ENCODE assay signal across 10 cellular contexts in the genomic region with DNA sequence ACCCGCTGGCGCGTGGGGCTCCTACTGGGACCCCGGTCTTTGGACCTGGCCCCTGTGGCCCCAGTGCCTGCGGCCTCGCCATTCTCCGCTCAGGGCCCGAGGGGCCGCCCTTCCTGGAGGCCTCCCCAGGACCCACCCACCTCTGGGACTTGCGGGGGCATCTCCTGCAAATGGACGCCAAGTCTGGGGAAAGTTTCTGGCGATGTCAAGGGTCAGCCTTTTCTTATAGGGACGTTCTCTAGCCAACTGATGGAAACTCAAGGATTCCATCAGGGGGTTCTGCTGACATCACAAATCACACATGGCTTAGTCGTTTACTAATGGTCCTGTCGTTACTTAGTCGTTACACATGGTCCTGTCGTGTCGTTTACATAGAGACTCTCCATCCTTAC. TPM values are rescaled to one million over a fixed set of nuclear protein-coding genes. Genes with fewer than 3 reads are reported as not detected.
A peak's percentile ranks its signal among the peaks of the same experiment; 100 is the strongest.
DNase-seq lines count a peak whose midpoint lies in the region; ATAC-seq, FAIRE-seq and TF ChIP-seq lines count a peak whose summit lies in the region.
"Had no signal": no experiment of that assay in that cellular context is flagged by ENCODE, and none has a peak within 500 bp of the region (broad histone marks: within the 10 kb centered on the region; RNA-seq: fewer than 3 reads in every experiment).

No MANE protein-coding gene starts in this region.

- H3K4me3 Mint-ChIP-seq in activated naive CD4-positive, alpha-beta T cell treated with anti-CD3 and anti-CD28 coated beads, Interleukin-2, amount 50 U/mL, for 24 hours = peak overlapping the region; percentile 27
- H3K4me3 Mint-ChIP-seq in type B pancreatic cell = peak overlapping the region; percentile 84

- no peak for TF ChIP-seq POLR2A in GM12891 (IDR thresholded peaks at IDR 0.05; ENCODE audit: low read depth, low read length)

- ATAC-seq in activated naive CD4-positive, alpha-beta T cell treated with anti-CD3 and anti-CD28 coated beads, Interleukin-2, amount 50 U/mL, for 72 hours = no peak

- no peaks in the 10 kb centered on the region for H3K9me3 ChIP-seq in mucosa of stomach (ENCODE audit: control insufficient read depth, low read length)

- no peak overlapping the region for H3K27ac Mint-ChIP-seq in activated naive CD4-positive, alpha-beta T cell treated with anti-CD3 and anti-CD28 coated beads, Interleukin-2, amount 50 U/mL, for 24 hours
- H3K27ac Mint-ChIP-seq in activated naive CD4-positive, alpha-beta T cell treated with anti-CD3 and anti-CD28 coated beads, Interleukin-2, amount 50 U/mL, for 72 hours = no peak overlapping the region
- H3K27ac Mint-ChIP-seq in type B pancreatic cell = no peak overlapping the region

- no peaks in the 10 kb centered on the region for H3K9me3 Mint-ChIP-seq in activated naive CD4-positive, alpha-beta T cell treated with anti-CD3 and anti-CD28 coated beads, Interleukin-2, amount 50 U/mL, for 24 hours
- no peaks in the 10 kb centered on the region for H3K9me3 Mint-ChIP-seq in activated naive CD4-positive, alpha-beta T cell treated with anti-CD3 and anti-CD28 coated beads, Interleukin-2, amount 50 U/mL, for 72 hours
- no peaks in the 10 kb centered on the region for H3K9me3 Mint-ChIP-seq in type B pancreatic cell

- no peaks in the 10 kb centered on the region for H3K36me3 ChIP-seq in mucosa of stomach (ENCODE audit: control insufficient read depth, insufficient read depth, low read length)

- TF ChIP-seq CTCF in type B pancreatic cell (conservative IDR thresholded peaks at IDR 0.05) = no peak

- DNase-seq in activated naive CD4-positive, alpha-beta T cell treated with anti-CD3 and anti-CD28 coated beads, Interleukin-2, amount 50 U/mL, for 72 hours (ENCODE audit: low spot score in 2 of 2) = no peak
- DNase-seq in caudate nucleus (lab: John Stamatoyannopoulos, UW) (no peak), type B pancreatic cell (ENCODE audit: extremely low spot score, unreplicated experiment) (no peak), NCI-H524 (lab: John Stamatoyannopoulos, UW) (no peak), GM12891 (ENCODE audit: insufficient read length, low spot score) (no peak), kidney tubule cell (ENCODE audit: low spot score) (no peak)
- DNase-seq: activated effector memory CD4-positive, alpha-beta T cell treated with Interleukin-2 at 50 U/mL for 16 hours had no signal

- peaks cover 35% of the 10 kb centered on the region for H3K27me3 Mint-ChIP-seq in activated naive CD4-positive, alpha-beta T cell treated with anti-CD3 and anti-CD28 coated beads, Interleukin-2, amount 50 U/mL, for 24 hours
- peaks cover 25% of the 10 kb centered on the region for H3K27me3 Mint-ChIP-seq in type B pancreatic cell

- H3K36me3 Mint-ChIP-seq in activated naive CD4-positive, alpha-beta T cell treated with anti-CD3 and anti-CD28 coated beads, Interleukin-2, amount 50 U/mL, for 24 hours = no peaks in the 10 kb centered on the region
- no peaks in the 10 kb centered on the region for H3K36me3 Mint-ChIP-seq in activated naive CD4-positive, alpha-beta T cell treated with anti-CD3 and anti-CD28 coated beads, Interleukin-2, amount 50 U/mL, for 72 hours
- no peaks in the 10 kb centered on the region for H3K36me3 Mint-ChIP-seq in type B pancreatic cell

- no peak for FAIRE-seq in GM12891 (lab: Jason Lieb, UNC)

- no peaks in the 10 kb centered on the region for H3K27me3 ChIP-seq in mucosa of stomach (ENCODE audit: control insufficient read depth, insufficient read depth, low read length)

- peaks cover 17% of the 10 kb centered on the region for H3K4me1 ChIP-seq in mucosa of stomach (ENCODE audit: control insufficient read depth, insufficient read depth, low read length)

- H3K4me1 Mint-ChIP-seq in activated naive CD4-positive, alpha-beta T cell treated with anti-CD3 and anti-CD28 coated beads, Interleukin-2, amount 50 U/mL, for 24 hours = no peaks in the 10 kb centered on the region
- peaks cover 6% of the 10 kb centered on the region for H3K4me1 Mint-ChIP-seq in type B pancreatic cell (ENCODE audit: unreplicated experiment)

- H3K27ac ChIP-seq in caudate nucleus (ENCODE audit: low read depth, low read length) = peak overlapping the region; percentile 67
- H3K27ac ChIP-seq: HL-60 had no signal

- H3K4me3 ChIP-seq in mucosa of stomach (ENCODE audit: low read length) = no peak overlapping the region

- peak overlapping the region; percentile 17 for H3K9ac ChIP-seq in mucosa of stomach (ENCODE audit: low read length)

TF ChIP-seq in GM12891, 5 proteins besides CTCF, POLR2A, EP300 and RAD21:
- no peak for TF ChIP-seq TAF1 (IDR thresholded peaks at IDR 0.05; ENCODE audit: low read depth, low read length)

RNA-seq across cellular contexts. Expression of a gene that starts 57.7 kb away (rescaled TPM):
- total RNA-seq in activated naive CD4-positive, alpha-beta T cell treated with anti-CD3 and anti-CD28 coated beads, Interleukin-2, amount 50 U/mL, for 72 hours = under 1 TPM in 1 of 2 donors, not detected in 1; 0.08 TPM
- 25.0 and 26.4 TPM in 2 replicates for total RNA-seq in type B pancreatic cell (ENCODE audit: low replicate concordance)
- not detected for polyA plus RNA-seq in GM12891 (2012; ENCODE audit: low read depth, missing spikeins)

Comparison
In these comparisons a context has a peak if more than half of its experiments do, and no peak if none do; other contexts are left out.
1. RNA of a gene that starts 57.7 kb away (total RNA-seq): 25.0 to 26.4 TPM in type B pancreatic cell; 0.08 TPM in activated naive CD4-positive, alpha-beta T cell treated with anti-CD3 and anti-CD28 coated beads, Interleukin-2, amount 50 U/mL, for 72 hours; every median in the first group is over 10 times any median in the second.